9 cellular contexts compared by ENCODE assay signal in genomic region chr19:54430306-54431254, GRCh38. TPM values are rescaled to one million over a fixed set of nuclear protein-coding genes. Genes with fewer than 3 reads are reported as not detected.
A peak's percentile ranks its signal among the peaks of the same experiment; 100 is the strongest.
DNase-seq lines count a peak whose midpoint lies in the region; ATAC-seq and TF ChIP-seq lines count a peak whose summit lies in the region.
"Had no signal": no experiment of that assay in that cellular context is flagged by ENCODE, and none has a peak within 500 bp of the region (broad histone marks: within the 10 kb centered on the region; RNA-seq: fewer than 3 reads in every experiment).

No MANE protein-coding gene starts in this region.

- peak overlapping the region; percentile 51 for H3K4me3 Mint-ChIP-seq in CD4-positive, alpha-beta T cell

- no peak for TF ChIP-seq CTCF in CD4-positive, alpha-beta T cell (IDR thresholded peaks at IDR 0.05)
- TF ChIP-seq CTCF in esophagus muscularis mucosa (IDR thresholded peaks at IDR 0.05) = peak in 1 of 3 experiments; percentile 18

- no peak for TF ChIP-seq EP300 in esophagus muscularis mucosa (IDR thresholded peaks at IDR 0.05)

- no peak overlapping the region for H3K27ac Mint-ChIP-seq in CD4-positive, alpha-beta T cell
- H3K27ac Mint-ChIP-seq: IgD-negative memory B cell had no signal

- no peaks in the 10 kb centered on the region for H3K9me3 ChIP-seq in CD4-positive, alpha-beta T cell (ENCODE audit: control insufficient read depth, low read length)
- no peaks in the 10 kb centered on the region for H3K9me3 ChIP-seq in esophagus muscularis mucosa

- H3K36me3 Mint-ChIP-seq in CD4-positive, alpha-beta T cell (ENCODE audit: low read depth) = no peaks in the 10 kb centered on the region
- H3K36me3 Mint-ChIP-seq: IgD-negative memory B cell had no signal

- CTCF ChIA-PET in CD4-positive, alpha-beta T cell (lab: Charles Lee) = no interaction called here

- H3K36me3 ChIP-seq in esophagus muscularis mucosa = no peaks in the 10 kb centered on the region

- ATAC-seq in CD4-positive, alpha-beta T cell (ENCODE audit: poor library complexity) = peak; percentile 94
- no peak for ATAC-seq in HG03439 (IDR thresholded peaks at IDR 0.05; ENCODE audit: unreplicated experiment)

- 3% methylated on average over 25 of the region's 43 CpGs for WGBS in esophagus muscularis mucosa

- H3K9me3 Mint-ChIP-seq in CD4-positive, alpha-beta T cell = no peaks in the 10 kb centered on the region
- H3K9me3 Mint-ChIP-seq: IgD-negative memory B cell had no signal

- POLR2A ChIA-PET in CD4-positive, alpha-beta T cell (lab: Charles Lee) = interaction anchor here (2.6 kb wide), 1 partner anchor 18 kb away, joined by 12 read pairs; the partner anchor contains the start of gene LENG8

- H3K4me3 ChIP-seq in Jurkat, Clone E6-1 (ENCODE audit: low read length) = no peak overlapping the region
- peak overlapping the region; percentile 26 to 51 (median 36) for H3K4me3 ChIP-seq in esophagus muscularis mucosa

- H3K27me3 Mint-ChIP-seq in CD4-positive, alpha-beta T cell = peaks cover 21% of the 10 kb centered on the region

- H3K27me3 ChIP-seq in CD4-positive, alpha-beta T cell (ENCODE audit: control insufficient read depth, insufficient read depth, low read length) = peaks cover 26% of the 10 kb centered on the region
- H3K27me3 ChIP-seq in esophagus muscularis mucosa = peaks cover 0 to 70% (median 32%) of the 10 kb centered on the region in 4 donors

- intact Hi-C loops in CD4-positive, alpha-beta T cell (cut with DNase I, micrococcal nuclease) = loop anchor here in 1 of 2 experiments (2.0 kb wide), 1 partner anchor 18 kb away; the partner anchor contains the start of gene LENG8
- intact Hi-C loops in esophagus muscularis mucosa (cut with DNase I) = no loop called here

- H3K27ac ChIP-seq in CD4-positive, alpha-beta T cell (ENCODE audit: low read depth, low read length) = no peak overlapping the region
- H3K27ac ChIP-seq in esophagus muscularis mucosa (replicated peaks in 1 of 4) = no peak overlapping the region

- DNase-seq in CD4-positive, alpha-beta T cell = peak; percentile 17 to 53 (median 30)
- DNase-seq in Jurkat, Clone E6-1 (ENCODE audit: low read depth, low spot score) = peak; percentile 20
- DNase-seq in activated CD8-positive, alpha-beta memory T cell treated with anti-CD3 and anti-CD28 coated beads for 48 hours (ENCODE audit: low read depth in 2 of 3, low spot score in 2 of 3) = peak in 2 of 3 experiments; percentile 30 to 38
- DNase-seq in esophagus muscularis mucosa (ENCODE audit: extremely low spot score) = no peak
- peak in 46 of 56 donors; percentile 17 to 82 (median 54) for DNase-seq in nucleus accumbens (lab: John Stamatoyannopoulos, UW)
- DNase-seq in NCI-H2081 treated with DMSO at 0.1 percent for 48 hours (lab: John Stamatoyannopoulos, UW) = no peak
- DNase-seq in 8988T = no peak

- peaks cover 20% of the 10 kb centered on the region for H3K4me1 Mint-ChIP-seq in CD4-positive, alpha-beta T cell (ENCODE audit: low read depth)

- no peak for TF ChIP-seq POLR2A in esophagus muscularis mucosa (IDR thresholded peaks at IDR 0.05; ENCODE audit: low read depth)

- H3K4me1 ChIP-seq in esophagus muscularis mucosa = peaks cover 30 to 38% (median 35%) of the 10 kb centered on the region in 4 donors

RNA-seq across cellular contexts. Expression of gene TTYH1, which starts 15.3 kb away (rescaled TPM):
- total RNA-seq in CD4-positive, alpha-beta T cell = not detected
- polyA plus RNA-seq in Jurkat, Clone E6-1 (2012; ENCODE audit: insufficient read depth, insufficient read length) = 1.1 TPM
- total RNA-seq in esophagus muscularis mucosa = 1 to 10 TPM in 3 of 4 donors, under 1 TPM in 1; 0.83 to 8.0 (median 5.6) TPM

RNA-seq across cellular contexts. Expression of gene LENG8, which starts 18.4 kb away (rescaled TPM):
- 100 to 1,000 TPM; 610 to 639 TPM for total RNA-seq in CD4-positive, alpha-beta T cell
- polyA plus RNA-seq in Jurkat, Clone E6-1 (2012; ENCODE audit: insufficient read depth, insufficient read length) = 78.5 TPM
- total RNA-seq in esophagus muscularis mucosa = 100 to 1,000 TPM in 1 of 4 donors, 10 to 100 TPM in 3; 42.9 to 115 (median 72.2) TPM

RNA-seq across cellular contexts. Expression of gene LENG9, which starts 33.0 kb away (rescaled TPM):
- 1 to 10 TPM; 2.8 to 2.9 TPM for total RNA-seq in CD4-positive, alpha-beta T cell
- polyA plus RNA-seq in Jurkat, Clone E6-1 (2012; ENCODE audit: insufficient read depth, insufficient read length) = 2.4 TPM
- 1 to 10 TPM; 5.4 to 9.3 (median 8.1) TPM for total RNA-seq in esophagus muscularis mucosa
- polyA plus RNA-seq: IgD-negative memory B cell had no signal

RNA-seq across cellular contexts. Expression of gene CDC42EP5, which starts 42.5 kb away (rescaled TPM):
- not detected for total RNA-seq in CD4-positive, alpha-beta T cell
- not detected for polyA plus RNA-seq in Jurkat, Clone E6-1 (2012; ENCODE audit: insufficient read depth, insufficient read length)
- 10 to 100 TPM; 10.8 to 27.1 (median 20.6) TPM for total RNA-seq in esophagus muscularis mucosa
- polyA plus RNA-seq: IgD-negative memory B cell had no signal

Comparison
In these comparisons a context has a peak if more than half of its experiments do, and no peak if none do; other contexts are left out.
1. DNase-seq: peak in CD4-positive, alpha-beta T cell (10 of 10), Jurkat, Clone E6-1 (single experiment), activated CD8-positive, alpha-beta memory T cell treated with anti-CD3 and anti-CD28 coated beads for 48 hours (2 of 3) and nucleus accumbens (46 of 56); none in esophagus muscularis mucosa (single experiment), NCI-H2081 treated with DMSO at 0.1 percent for 48 hours (single experiment) and 8988T (single experiment).
2. RNA of gene LENG8, which starts 18.4 kb away (total RNA-seq): 610 to 639 TPM in CD4-positive, alpha-beta T cell; 42.9 to 115 TPM in esophagus muscularis mucosa; every median in the first group is over 4 times any median in the second.